In genomic region chr5:172417130-172417802, GRCh38 we compare ENCODE assay signal across 1 cellular context.
TF ChIP-seq lines count a peak whose summit lies in the region.

No MANE protein-coding gene starts in this region.

TF ChIP-seq in SK-N-SH, 30 proteins besides CTCF, POLR2A, EP300 and RAD21 (continued from another document):
- TF ChIP-seq RFX5 (IDR thresholded peaks at IDR 0.05; ENCODE audit: low read length), result no peak
TF ChIP-seq in SK-N-SH: peak in this region for 2.
